Comparison of ENCODE assay signal across 15 cellular contexts in the genomic region with DNA sequence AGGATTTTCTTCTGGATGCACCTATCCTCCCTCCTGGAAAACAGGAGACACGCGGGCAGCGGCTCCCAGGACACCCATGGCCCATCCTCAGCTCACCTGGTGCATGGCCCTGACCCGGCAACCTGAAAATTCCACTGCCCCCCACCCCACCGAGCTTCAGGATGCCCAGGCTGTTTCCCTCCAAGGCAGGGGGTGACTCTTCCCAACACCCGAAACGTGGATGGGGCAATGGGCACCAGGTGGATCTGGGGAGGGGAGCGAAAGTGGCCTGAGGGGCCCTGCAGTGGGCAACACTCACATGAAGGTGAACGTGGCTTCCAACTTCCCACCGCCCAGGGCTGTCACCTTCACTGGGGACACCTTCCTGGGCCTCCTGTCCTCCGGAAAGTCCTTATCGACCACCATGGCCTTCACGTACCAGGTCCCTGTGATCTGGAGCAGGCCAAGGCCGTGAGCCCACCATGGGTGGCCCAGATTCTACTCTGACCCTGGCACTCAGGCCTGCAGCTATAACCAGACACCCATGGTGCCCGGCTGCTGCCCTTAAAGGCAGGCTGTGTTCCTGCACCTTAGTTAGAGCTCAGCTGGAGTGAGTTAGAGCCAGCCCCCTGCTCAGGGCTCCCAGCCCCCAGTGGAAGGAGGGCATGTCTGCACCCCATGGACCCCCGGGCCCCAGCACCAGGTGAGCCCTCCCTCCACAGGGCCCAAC. TPM values are rescaled to one million over a fixed set of nuclear protein-coding genes. Genes with fewer than 3 reads are reported as not detected.
"Had no signal": no experiment of that assay in that cellular context is flagged by ENCODE, and none has a peak within 500 bp of the region (broad histone marks: within the 10 kb centered on the region; RNA-seq: fewer than 3 reads in every experiment).

No MANE protein-coding gene starts in this region.

RNA-seq across cellular contexts. Expression of a gene that starts 0.7 kb away (rescaled TPM):
- total RNA-seq: activated B cell treated with CpG ODN at 0.5 μM for 24 hours; activated CD8-positive, alpha-beta memory T cell treated with anti-CD3 and anti-CD28 coated beads for 36 hours; activated CD8-positive, alpha-beta memory T cell treated with anti-CD3 and anti-CD28 coated beads, Interleukin-2, amount 10 ng/mL, durations not matched to agents 7 days and 5 days; activated CD8-positive, alpha-beta T cell treated with anti-CD3 and anti-CD28 coated beads for 36 hours; activated T-cell treated with anti-CD3 and anti-CD28 coated beads, Interleukin-2, amount 50 U/mL, for 4 hours; activated T-helper 17 cell treated with anti-CD3 and anti-CD28 coated beads, Interleukin-2, amount 50 U/mL, for 72 hours; astrocyte; bronchial epithelial cell; chondrocyte; dermis blood vessel endothelial cell; esophagus muscularis mucosa; foreskin keratinocyte; gastrocnemius medialis; T-helper 17 cell had no signal
- polyA plus RNA-seq: adipose tissue, foreskin keratinocyte had no signal
